Comparison of ENCODE assay signal across 8 cellular contexts in genomic region chrX:47193475-47194241, GRCh38. TPM values are rescaled to one million over a fixed set of nuclear protein-coding genes. Genes with fewer than 3 reads are reported as not detected.
DNase-seq lines count a peak whose midpoint lies in the region; ATAC-seq, FAIRE-seq and TF ChIP-seq lines count a peak whose summit lies in the region.

TSS of gene UBA1 (plus strand) at chrX:47193829. CDS start at chrX:47198803, 4,974 bp downstream.

- H3K9ac ChIP-seq in kidney (ENCODE audit: low read length in 2 of 2), result peak within 1 kb of the TSS; percentile 73 to 88

- peak within 1 kb of the TSS; percentile 92 to 93 for H3K27ac ChIP-seq in kidney (ENCODE audit: low read depth in 2 of 2, low read length in 2 of 2)

- peak; percentile 70 for ATAC-seq in GM19035 (IDR thresholded peaks at IDR 0.05; ENCODE audit: unreplicated experiment)
- ATAC-seq in HG03432 (IDR thresholded peaks at IDR 0.05; ENCODE audit: unreplicated experiment), result peak; percentile 70

- DNase-seq in AG20443 (ENCODE audit: low spot score) (peak; percentile 86), NCI-H460 (ENCODE audit: extremely low read depth, low read depth) (peak; percentile 97), cerebellar nuclear complex (lab: John Stamatoyannopoulos, UW) (peak; percentile 79 to 95), kidney (peak; percentile 99)
- DNase-seq in activated CD4-positive, CD25-positive, alpha-beta regulatory T cell treated with anti-CD3 and anti-CD28 coated beads, Interleukin-2, amount 50 U/mL, for 72 hours, result peak; percentile 96
- peak; percentile 93 for DNase-seq in stimulated activated CD4-positive, alpha-beta T cell treated with anti-CD3 and anti-CD28 coated beads, Interleukin-15, amount 100 ng/mL, for 24 hours

- H3K4me1 ChIP-seq in kidney (ENCODE audit: control insufficient read depth in 1 of 2, insufficient read depth in 1 of 2, low read depth in 1 of 2, low read length in 2 of 2), result peaks cover 19 to 35% of the 10 kb centered on the region in 2 donors

- peaks cover 0 to 4% of the 10 kb centered on the region in 2 donors for H3K36me3 ChIP-seq in kidney (ENCODE audit: control insufficient read depth in 1 of 2, insufficient read depth in 2 of 2, low read length in 2 of 2)

- intact Hi-C loops in kidney (cut with DNase I), result no loop called here

- H3K4me3 ChIP-seq in kidney (ENCODE audit: low read length in 2 of 2), result peak within 1 kb of the TSS; percentile 62 to 91

- no peaks in the 10 kb centered on the region for H3K9me3 ChIP-seq in kidney (ENCODE audit: control insufficient read depth in 1 of 2, low read length in 2 of 2)

- FAIRE-seq in kidney (lab: Jason Lieb, UNC), result peak; percentile 99

- TF ChIP-seq CTCF in kidney (IDR thresholded peaks at IDR 0.05; ENCODE audit: borderline replicate concordance, extremely low read depth, insufficient read depth), result peak; percentile 87

RNA-seq across cellular contexts. Expression of gene UBA1, which starts in this region (rescaled TPM):
- total RNA-seq in NCI-H460 (2014; rRNA removed; shearing (Covaris generic)), result 138 and 158 TPM in 2 replicates
- polyA plus RNA-seq in NCI-H460 (2014; cell fraction: nucleus; rRNA removed), result 190 and 216 TPM in 2 replicates
- 218 TPM for total RNA-seq in kidney
- polyA plus RNA-seq in kidney (ENCODE audit: insufficient read depth, low read depth, low replicate concordance), result 155 TPM

Comparison
In these comparisons a context has a peak if more than half of its experiments do, and no peak if none do; other contexts are left out.
1. Peak in every context shown above with its lines: DNase-seq, ATAC-seq, H3K4me3 ChIP-seq and H3K27ac ChIP-seq.